Comparison of ENCODE assay signal across 8 cellular contexts in genomic region chr3:177195941-177196472, GRCh38. TPM values are rescaled to one million over a fixed set of nuclear protein-coding genes. Genes with fewer than 3 reads are reported as not detected.
DNase-seq lines count a peak whose midpoint lies in the region; ATAC-seq and TF ChIP-seq lines count a peak whose summit lies in the region.

No MANE protein-coding gene starts in this region.

- no peak for TF ChIP-seq CTCF in Caco-2 (IDR thresholded peaks at IDR 0.05; ENCODE audit: insufficient read depth in 1 of 2, low read depth in 1 of 2, low read length in 1 of 2, severe bottlenecking in 1 of 2, unreplicated experiment in 1 of 2)
- no peak for TF ChIP-seq CTCF in WTC11 (IDR thresholded peaks at IDR 0.05)
- TF ChIP-seq CTCF in fibroblast of villous mesenchyme (IDR thresholded peaks at IDR 0.05; ENCODE audit: insufficient read depth, low read depth, low read length) = no peak
- TF ChIP-seq CTCF in prostate gland (IDR thresholded peaks at IDR 0.05) = no peak

- H3K4me3 Mint-ChIP-seq in Caco-2 (ENCODE audit: unreplicated experiment) (peak overlapping the region; percentile 95), WTC11 (peak overlapping the region; percentile 93)

- H3K27ac Mint-ChIP-seq in Caco-2 (ENCODE audit: unreplicated experiment) (peak overlapping the region; percentile 95), WTC11 (peak overlapping the region; percentile 98)

- H3K36me3 Mint-ChIP-seq in Caco-2 (ENCODE audit: insufficient read depth, unreplicated experiment) (peaks cover 22% of the 10 kb centered on the region), WTC11 (no peaks in the 10 kb centered on the region)

- H3K4me3 ChIP-seq in Caco-2 (ENCODE audit: low read depth, low read length) (peak overlapping the region; percentile 70), HUES48 (ENCODE audit: low read depth, low read length) (peak overlapping the region; percentile 97), fibroblast of villous mesenchyme (ENCODE audit: low read depth, low read length) (peak overlapping the region; percentile 97), prostate gland (peak overlapping the region; percentile 86 to 100)

- H3K9ac ChIP-seq in HUES48 (ENCODE audit: low read depth, low read length) = peak overlapping the region; percentile 99

- H3K27me3 Mint-ChIP-seq in Caco-2 (ENCODE audit: insufficient read depth, unreplicated experiment) (no peaks in the 10 kb centered on the region), WTC11 (ENCODE audit: low read depth) (no peaks in the 10 kb centered on the region; the same call in 1 of the 2 replicates)

- H3K27me3 ChIP-seq in Caco-2 (replicated peaks; ENCODE audit: control insufficient read depth, insufficient read depth, low read length) = no peaks in the 10 kb centered on the region
- no peaks in the 10 kb centered on the region for H3K27me3 ChIP-seq in HUES48 (ENCODE audit: control insufficient read depth, insufficient read depth, low read length)
- H3K27me3 ChIP-seq in prostate gland (replicated peaks; ENCODE audit: insufficient read depth) = no peaks in the 10 kb centered on the region

- H3K9me3 Mint-ChIP-seq in Caco-2 (ENCODE audit: unreplicated experiment) (no peaks in the 10 kb centered on the region), WTC11 (no peaks in the 10 kb centered on the region)

- POLR2A ChIA-PET in Caco-2 (lab: Charles Lee) (no interaction called here), WTC11 (lab: Charles Lee) (interaction anchor here (6.0 kb wide), 1 partner anchor 164 kb away, joined by 78 read pairs; no protein-coding TSS in a partner anchor)

- intact Hi-C loops in Caco-2 (cut with micrococcal nuclease; ENCODE audit: unreplicated experiment) = loop anchor here (2.0 to 10.0 kb wide), 3 partner anchors 86 to 1189 kb away; no protein-coding TSS in a partner anchor
- intact Hi-C loops in prostate gland (cut with DNase I) = loop anchor here (5.0 to 10.0 kb wide), 5 partner anchors 96 to 1131 kb away; no protein-coding TSS in a partner anchor

- H3K9me3 ChIP-seq in Caco-2 = no peaks in the 10 kb centered on the region
- H3K9me3 ChIP-seq in HUES48 (ENCODE audit: control insufficient read depth, insufficient read depth, low read length) = no peaks in the 10 kb centered on the region
- H3K9me3 ChIP-seq in prostate gland = no peaks in the 10 kb centered on the region

- H3K36me3 ChIP-seq in Caco-2 (ENCODE audit: control insufficient read depth, insufficient read depth, low read length) (no peaks in the 10 kb centered on the region), HUES48 (ENCODE audit: control insufficient read depth, insufficient read depth, low read length) (no peaks in the 10 kb centered on the region), prostate gland (no peaks in the 10 kb centered on the region)

- H3K4me1 Mint-ChIP-seq in Caco-2 (ENCODE audit: low read depth, unreplicated experiment) (peaks cover 22% of the 10 kb centered on the region), WTC11 (peaks cover 61% of the 10 kb centered on the region)

- BruUV-seq in Caco-2 (replicated peaks; lab: Mats Ljungman, UMichigan) = no TSS peak

- ATAC-seq in WTC11 = no peak
- ATAC-seq in HG03442 (IDR thresholded peaks at IDR 0.05; ENCODE audit: unreplicated experiment) = no peak

- H3K27ac ChIP-seq in HUES48 (ENCODE audit: low read depth, low read length) (peak overlapping the region; percentile 100), prostate gland (peak overlapping the region; percentile 97 to 99)

- H3K4me1 ChIP-seq in Caco-2 (peaks cover 18% of the 10 kb centered on the region), HUES48 (ENCODE audit: control insufficient read depth, insufficient read depth, low read length) (peaks cover 40% of the 10 kb centered on the region), prostate gland (replicated peaks) (peaks cover 3% of the 10 kb centered on the region)

- CTCF ChIA-PET in Caco-2 (lab: Charles Lee) (interaction anchor here (1.5 kb wide), 1 partner anchor 164 kb away, joined by 3 read pairs; no protein-coding TSS in a partner anchor), WTC11 (lab: Charles Lee) (no interaction called here)

- TF ChIP-seq POLR2A in prostate gland (IDR thresholded peaks at IDR 0.05) = no peak

- WGBS in prostate gland = under 1% methylated on average over 12 of the region's 12 CpGs

- no peak for DNase-seq in Caco-2
- no peak for DNase-seq in WTC11 (ENCODE audit: low spot score)
- DNase-seq in fibroblast of villous mesenchyme (ENCODE audit: low read depth) = peak; percentile 13
- peak; percentile 32 for DNase-seq in prostate gland (ENCODE audit: low spot score)
- no peak for DNase-seq in iPS-NIHi11 (ENCODE audit: low spot score)
- DNase-seq in mesenteric fat pad (ENCODE audit: low spot score) = no peak

TF ChIP-seq in WTC11, 78 proteins besides CTCF, POLR2A, EP300 and RAD21:
- TF ChIP-seq E2F1 (CRISPR knock-in tag; IDR thresholded peaks at IDR 0.05) = no peak
- no peak for TF ChIP-seq CREM (CRISPR knock-in tag; IDR thresholded peaks at IDR 0.05)
- no peak for TF ChIP-seq CBFB (CRISPR knock-in tag; IDR thresholded peaks at IDR 0.05; ENCODE audit: low read depth)
- TF ChIP-seq, protein P1, sequence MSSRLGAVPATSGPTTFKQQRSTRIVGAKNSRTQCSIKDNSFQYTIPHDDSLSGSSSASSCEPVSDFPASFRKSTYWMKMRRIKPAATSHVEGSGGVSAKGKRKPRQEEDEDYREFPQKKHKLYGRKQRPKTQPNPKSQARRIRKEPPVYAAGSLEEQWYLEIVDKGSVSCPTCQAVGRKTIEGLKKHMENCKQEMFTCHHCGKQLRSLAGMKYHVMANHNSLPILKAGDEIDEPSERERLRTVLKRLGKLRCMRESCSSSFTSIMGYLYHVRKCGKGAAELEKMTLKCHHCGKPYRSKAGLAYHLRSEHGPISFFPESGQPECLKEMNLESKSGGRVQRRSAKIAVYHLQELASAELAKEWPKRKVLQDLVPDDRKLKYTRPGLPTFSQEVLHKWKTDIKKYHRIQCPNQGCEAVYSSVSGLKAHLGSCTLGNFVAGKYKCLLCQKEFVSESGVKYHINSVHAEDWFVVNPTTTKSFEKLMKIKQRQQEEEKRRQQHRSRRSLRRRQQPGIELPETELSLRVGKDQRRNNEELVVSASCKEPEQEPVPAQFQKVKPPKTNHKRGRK (CRISPR knock-in tag; IDR thresholded peaks at IDR 0.05; ENCODE audit: borderline replicate concordance) = no peak
- TF ChIP-seq ZNF263 (CRISPR knock-in tag; IDR thresholded peaks at IDR 0.05; ENCODE audit: low read depth) = no peak
- no peak for TF ChIP-seq MYBL2 (CRISPR knock-in tag; IDR thresholded peaks at IDR 0.05)
- TF ChIP-seq AFF4 (CRISPR knock-in tag; IDR thresholded peaks at IDR 0.05; ENCODE audit: borderline replicate concordance) = no peak
- TF ChIP-seq RORB (CRISPR knock-in tag; IDR thresholded peaks at IDR 0.05) = no peak
- no peak for TF ChIP-seq ZNF317 (CRISPR knock-in tag; IDR thresholded peaks at IDR 0.05; ENCODE audit: borderline replicate concordance, low read depth)

RNA-seq across cellular contexts. Expression of gene TBL1XR1, which starts 1.3 kb away (rescaled TPM):
- total RNA-seq in Caco-2 (2022) (127 and 140 TPM in 2 replicates), WTC11 (2021) (133 to 148 TPM (median 139 TPM) in 3 replicates), fibroblast of villous mesenchyme (107 and 161 TPM in 2 replicates), prostate gland (100 to 1,000 TPM in 1 of 2 donors, 10 to 100 TPM in 1; 75.8 to 156 TPM), mesenteric fat pad (142 TPM)

Comparison
In these comparisons a context has a peak if more than half of its experiments do, and no peak if none do; other contexts are left out.
1. DNase-seq: peak in fibroblast of villous mesenchyme (single experiment) and prostate gland (single experiment); none in Caco-2 (0 of 2), WTC11 (single experiment), iPS-NIHi11 (single experiment) and mesenteric fat pad (single experiment).
2. Peak in every context shown above with its lines, with median percentiles within 50 percentile points of each other: H3K4me3 ChIP-seq.